Comparison of ENCODE assay signal across 1 cellular context in genomic region chr4:106021737-106022410, GRCh38.
TF ChIP-seq lines count a peak whose summit lies in the region.

No MANE protein-coding gene starts in this region.

TF ChIP-seq in GM23338, 12 proteins besides CTCF, POLR2A, EP300 and RAD21 (continued from another document):
- no peak for TF ChIP-seq ZNF462 (CRISPR knock-in tag; IDR thresholded peaks at IDR 0.05)
- no peak for TF ChIP-seq JUNB (IDR thresholded peaks at IDR 0.05; ENCODE audit: unreplicated experiment)
- TF ChIP-seq POLR2AphosphoS5 (IDR thresholded peaks at IDR 0.05; ENCODE audit: low read depth), result no peak
TF ChIP-seq in GM23338: peak in this region for 0.
